In the genomic region with DNA sequence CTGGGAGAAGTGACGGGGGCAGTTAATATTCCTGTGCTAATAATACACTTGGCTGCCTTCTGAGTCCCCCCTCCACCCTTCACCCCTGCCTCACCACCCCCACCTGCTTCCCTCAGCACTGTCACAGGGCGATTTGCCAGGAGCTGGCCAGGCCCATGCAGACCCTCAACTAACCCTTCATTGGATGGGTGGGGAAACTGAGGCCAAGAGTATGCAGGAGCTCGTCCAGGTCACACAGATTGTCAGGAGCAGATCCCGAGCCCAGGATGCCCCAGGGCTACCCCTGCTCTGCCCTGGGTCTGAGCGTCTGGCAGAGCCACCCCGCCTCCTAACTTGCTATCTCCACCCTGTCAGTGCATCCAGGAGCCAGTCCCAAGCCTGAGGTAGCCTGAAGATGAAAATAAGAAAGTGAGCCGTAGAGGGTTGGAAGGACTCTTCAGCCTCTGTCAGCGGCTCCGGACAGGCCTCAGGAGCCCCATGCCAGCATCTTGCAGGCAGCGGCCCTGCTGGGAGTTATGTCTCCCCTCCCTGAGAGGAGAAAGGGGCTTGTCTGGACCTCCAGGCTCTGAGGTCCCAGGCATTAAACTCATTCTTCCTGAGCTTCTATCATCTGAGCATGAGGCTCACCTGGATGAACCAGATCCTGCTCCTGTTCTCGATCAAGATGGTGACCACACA, we compare ENCODE assay signal across 1 cellular context.
TF ChIP-seq lines count a peak whose summit lies in the region.

No MANE protein-coding gene starts in this region.

TF ChIP-seq in H1, 55 proteins besides CTCF, POLR2A, EP300 and RAD21 (continued from another document):
- TF ChIP-seq, protein P1, sequence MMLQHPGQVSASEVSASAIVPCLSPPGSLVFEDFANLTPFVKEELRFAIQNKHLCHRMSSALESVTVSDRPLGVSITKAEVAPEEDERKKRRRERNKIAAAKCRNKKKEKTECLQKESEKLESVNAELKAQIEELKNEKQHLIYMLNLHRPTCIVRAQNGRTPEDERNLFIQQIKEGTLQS (IDR thresholded peaks at IDR 0.05; ENCODE audit: insufficient read depth, low read depth, low read length) = no peak
- TF ChIP-seq NANOG (IDR thresholded peaks at IDR 0.05; ENCODE audit: insufficient read depth, low read depth, low read length, poor library complexity, severe bottlenecking) (no peak), POU5F1 (IDR thresholded peaks at IDR 0.05; ENCODE audit: low read depth, low read length) (no peak), SIX5 (IDR thresholded peaks at IDR 0.05; ENCODE audit: low read depth, low read length) (no peak), PHF8 (conservative IDR thresholded peaks at IDR 0.05; ENCODE audit: low read depth, low read length) (no peak)
TF ChIP-seq in H1: peak in this region for 0.
